ENCODE assay signal across 16 cellular contexts in the genomic region with DNA sequence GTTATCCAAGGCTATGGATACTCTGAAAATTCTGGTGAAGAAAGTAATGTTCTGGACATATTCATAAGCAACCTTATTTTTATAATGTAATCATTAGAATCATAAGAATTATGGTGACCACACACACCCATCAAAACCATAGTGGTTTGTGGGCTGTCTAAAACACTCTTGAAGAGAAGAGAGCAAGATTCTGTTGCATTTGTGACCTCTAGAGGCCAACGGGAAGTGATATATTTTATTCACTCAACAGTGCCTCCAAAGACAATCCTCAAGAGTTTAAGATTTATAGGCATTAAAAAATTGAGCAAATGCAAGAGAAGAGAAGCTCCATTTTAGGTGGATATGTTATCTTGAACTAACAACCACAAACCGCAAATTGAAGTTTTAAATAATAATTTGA.
A peak's percentile ranks its signal among the peaks of the same experiment; 100 is the strongest.
DNase-seq lines count a peak whose midpoint lies in the region; ATAC-seq, FAIRE-seq and TF ChIP-seq lines count a peak whose summit lies in the region.
"Had no signal": no experiment of that assay in that cellular context is flagged by ENCODE, and none has a peak within 500 bp of the region (broad histone marks: within the 10 kb centered on the region; RNA-seq: fewer than 3 reads in every experiment).

No MANE protein-coding gene starts in this region.

- H3K4me3 Mint-ChIP-seq in Calu3 (ENCODE audit: low read depth, unreplicated experiment), result no peak overlapping the region
- H3K4me3 Mint-ChIP-seq: mesothelial cell of epicardium; stimulated activated naive CD8-positive, alpha-beta T cell treated with anti-CD3 and anti-CD28 coated beads, Interleukin-15, Interleukin-2, amounts not matched to agents 100 ng/mL and 50 ng/mL, for 24 hours; WTC11 had no signal

- CTCF ChIA-PET in Calu3 (lab: Charles Lee), result interaction anchor here (2.6 kb wide), 1 partner anchor 22 kb away, joined by 8 read pairs; no protein-coding TSS in a partner anchor

- no peaks in the 10 kb centered on the region for H3K4me1 ChIP-seq in effector memory CD4-positive, alpha-beta T cell (ENCODE audit: control insufficient read depth, insufficient read depth, low read length, poor library complexity, severe bottlenecking)

- H3K27ac Mint-ChIP-seq in Calu3 (ENCODE audit: unreplicated experiment), result no peak overlapping the region
- H3K27ac Mint-ChIP-seq: mesothelial cell of epicardium; stimulated activated naive CD8-positive, alpha-beta T cell treated with anti-CD3 and anti-CD28 coated beads, Interleukin-15, Interleukin-2, amounts not matched to agents 100 ng/mL and 50 ng/mL, for 24 hours; WTC11 had no signal

- ATAC-seq in left lobe of liver (peak; percentile 70), GM19035 (IDR thresholded peaks at IDR 0.05; ENCODE audit: unreplicated experiment) (no peak)
- ATAC-seq: WTC11 had no signal

- no peaks in the 10 kb centered on the region for H3K9me3 ChIP-seq in effector memory CD4-positive, alpha-beta T cell (ENCODE audit: control insufficient read depth, low read length)

- H3K36me3 Mint-ChIP-seq in Calu3 (ENCODE audit: insufficient read depth, unreplicated experiment), result no peaks in the 10 kb centered on the region
- H3K36me3 Mint-ChIP-seq: mesothelial cell of epicardium, WTC11 had no signal

- no peak overlapping the region for H3K4me3 ChIP-seq in effector memory CD4-positive, alpha-beta T cell (ENCODE audit: insufficient read depth, low read depth, low read length, poor library complexity, severe bottlenecking)

- no peaks in the 10 kb centered on the region for H3K36me3 ChIP-seq in effector memory CD4-positive, alpha-beta T cell (ENCODE audit: control insufficient read depth, insufficient read depth, low read length)

- no peak overlapping the region for H3K27ac ChIP-seq in VCaP
- H3K27ac ChIP-seq in effector memory CD4-positive, alpha-beta T cell (ENCODE audit: insufficient read depth, low read length, poor library complexity, severe bottlenecking), result no peak overlapping the region

- no peaks in the 10 kb centered on the region for H3K27me3 ChIP-seq in effector memory CD4-positive, alpha-beta T cell (replicated peaks; ENCODE audit: control insufficient read depth, insufficient read depth, low read length, poor library complexity, severe bottlenecking)

- H3K4me1 Mint-ChIP-seq in Calu3 (ENCODE audit: low read depth, unreplicated experiment), result no peaks in the 10 kb centered on the region
- H3K4me1 Mint-ChIP-seq: mesothelial cell of epicardium, WTC11 had no signal

- TF ChIP-seq POLR2A in GM12892 (IDR thresholded peaks at IDR 0.05; ENCODE audit: low read depth, low read length), result no peak

- no TSS peak for BruUV-seq in Calu3 (replicated peaks; lab: Mats Ljungman, UMichigan)

- TF ChIP-seq CTCF in Calu3 (IDR thresholded peaks at IDR 0.05; ENCODE audit: unreplicated experiment) (peak; percentile 16), VCaP (conservative IDR thresholded peaks at IDR 0.05) (peak; percentile 54)

- no peaks in the 10 kb centered on the region for H3K9me3 Mint-ChIP-seq in Calu3 (ENCODE audit: low read depth, unreplicated experiment)
- H3K9me3 Mint-ChIP-seq: mesothelial cell of epicardium; stimulated activated naive CD8-positive, alpha-beta T cell treated with anti-CD3 and anti-CD28 coated beads, Interleukin-15, Interleukin-2, amounts not matched to agents 100 ng/mL and 50 ng/mL, for 24 hours; WTC11 had no signal

- DNase-seq in Calu3, result peak; percentile 6
- DNase-seq in Kasumi-1 (lab: John Stamatoyannopoulos, UW), result peak; percentile 2
- no peak for DNase-seq in left lobe of liver (ENCODE audit: low spot score)
- DNase-seq in NCI-H2227 treated with DMSO at 0.1 percent for 48 hours (lab: John Stamatoyannopoulos, UW), result no peak
- no peak for DNase-seq in effector memory CD4-positive, alpha-beta T cell
- no peak for DNase-seq in GM12892 (ENCODE audit: insufficient read length)
- DNase-seq: C1 segment of cervical spinal cord; hypothalamus; NCI-H2171; SHP77; stimulated activated CD4-positive, alpha-beta T cell treated with anti-CD3 and anti-CD28 coated beads, Interleukin-4, amount 100 ng/mL, for 4 hours had no signal

- intact Hi-C loops in Calu3 (cut with micrococcal nuclease; ENCODE audit: unreplicated experiment), result loop anchor here (1.0 to 10.0 kb wide), 3 partner anchors 154 to 356 kb away; no protein-coding TSS in a partner anchor

- FAIRE-seq in GM12892 (lab: Jason Lieb, UNC), result no peak

- no peaks in the 10 kb centered on the region for H3K27me3 Mint-ChIP-seq in Calu3 (ENCODE audit: unreplicated experiment)

Comparison
In these comparisons a context has a peak if more than half of its experiments do, and no peak if none do; other contexts are left out.
1. DNase-seq: peak in Calu3 (single experiment) and Kasumi-1 (2 of 2); none in left lobe of liver (single experiment), NCI-H2227 treated with DMSO at 0.1 percent for 48 hours (single experiment), effector memory CD4-positive, alpha-beta T cell (0 of 3) and GM12892 (single experiment).